In the genomic region with DNA sequence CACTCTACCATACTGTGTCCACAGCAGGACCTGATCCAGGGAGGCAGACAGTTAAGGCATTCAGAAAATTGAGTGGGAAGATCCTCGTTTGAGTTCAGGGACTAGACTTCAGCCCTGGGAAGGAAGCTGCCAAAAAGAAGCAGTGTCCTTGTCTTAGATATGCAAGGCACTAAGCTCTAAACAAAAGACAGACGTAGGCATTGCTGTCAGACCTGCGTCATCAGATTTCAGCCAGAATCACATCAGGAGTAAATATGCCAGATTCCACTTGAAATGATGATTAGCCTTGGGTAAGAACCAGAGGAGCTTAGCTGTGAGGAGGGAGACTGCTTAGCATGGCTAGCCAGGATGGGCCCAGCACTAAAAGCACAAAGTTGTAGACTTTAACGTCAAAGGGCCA, we compare ENCODE assay signal across 22 cellular contexts. TPM values are rescaled to one million over a fixed set of nuclear protein-coding genes. Genes with fewer than 3 reads are reported as not detected.
DNase-seq lines count a peak whose midpoint lies in the region; ATAC-seq, FAIRE-seq and TF ChIP-seq lines count a peak whose summit lies in the region.
"Had no signal": no experiment of that assay in that cellular context is flagged by ENCODE, and none has a peak within 500 bp of the region (broad histone marks: within the 10 kb centered on the region; RNA-seq: fewer than 3 reads in every experiment).

No MANE protein-coding gene starts in this region.

- H3K9ac ChIP-seq in adipocyte (ENCODE audit: low read length) (no peak overlapping the region), trophoblast cell (ENCODE audit: low read length) (no peak overlapping the region)

- H3K79me1 ChIP-seq in trophoblast cell (ENCODE audit: low read length), result no peaks in the 10 kb centered on the region

- H3K4me1 ChIP-seq in adipocyte (ENCODE audit: control insufficient read depth, insufficient read depth, low read length) (no peaks in the 10 kb centered on the region), trophoblast cell (ENCODE audit: control insufficient read depth in 1 of 2, insufficient read depth in 2 of 2, low read length in 2 of 2) (no peaks in the 10 kb centered on the region), small intestine (ENCODE audit: control insufficient read depth in 2 of 2, insufficient read depth in 1 of 2, low read depth in 1 of 2, low read length in 1 of 2) (no peaks in the 10 kb centered on the region)

- no peak overlapping the region for H3K4me2 ChIP-seq in trophoblast cell (ENCODE audit: low read length)

- no peak overlapping the region for H4K91ac ChIP-seq in trophoblast cell (ENCODE audit: low read depth, low read length)

- no peak for TF ChIP-seq CTCF in fibroblast of the aortic adventitia (IDR thresholded peaks at IDR 0.05; ENCODE audit: insufficient read depth, low read length)

- H3K9me3 ChIP-seq in adipocyte (ENCODE audit: control insufficient read depth, low read length) (no peaks in the 10 kb centered on the region), trophoblast cell (ENCODE audit: insufficient read depth, low read depth, low read length) (no peaks in the 10 kb centered on the region), small intestine (ENCODE audit: control insufficient read depth, low read depth) (no peaks in the 10 kb centered on the region)

- no peak overlapping the region for H4K8ac ChIP-seq in trophoblast cell (ENCODE audit: low read depth, low read length)

- H3K27me3 ChIP-seq in adipocyte (replicated peaks; ENCODE audit: control insufficient read depth, insufficient read depth, low read length) (no peaks in the 10 kb centered on the region), trophoblast cell (ENCODE audit: insufficient read depth, low read length) (no peaks in the 10 kb centered on the region), small intestine (ENCODE audit: control insufficient read depth in 2 of 2, insufficient read depth in 2 of 2, low read length in 2 of 2) (no peaks in the 10 kb centered on the region)
- H3K27me3 ChIP-seq: foreskin keratinocyte had no signal

- H4K12ac ChIP-seq in trophoblast cell (ENCODE audit: low read depth, low read length), result no peak overlapping the region

- H2AFZ ChIP-seq in trophoblast cell (ENCODE audit: insufficient read depth, low read length, poor library complexity), result no peak overlapping the region

- no CpG with 5 or more reads among the region's 4 CpGs for WGBS in trophoblast cell (ENCODE audit: extremely low coverage, insufficient coverage, insufficient read length)
- 61 to 74% (median 72%) methylated on average over 4 of the region's 4 CpGs for WGBS in small intestine, 3 donors

- H3K18ac ChIP-seq in trophoblast cell (ENCODE audit: low read length), result no peak overlapping the region

- no peak overlapping the region for H3K23ac ChIP-seq in trophoblast cell (ENCODE audit: low read length)

- no peak overlapping the region for H3K14ac ChIP-seq in trophoblast cell (ENCODE audit: low read length)

- no peak for ATAC-seq in GM18861 (IDR thresholded peaks at IDR 0.05; ENCODE audit: unreplicated experiment)
- ATAC-seq: effector memory CD8-positive, alpha-beta T cell had no signal

- H3K4ac ChIP-seq in trophoblast cell (ENCODE audit: low read depth, low read length), result no peak overlapping the region

- no peak overlapping the region for H2BK5ac ChIP-seq in trophoblast cell (ENCODE audit: low read depth, low read length, poor library complexity)

- H3K4me3 ChIP-seq in adipocyte (ENCODE audit: low read length), result no peak overlapping the region
- H3K4me3 ChIP-seq in fibroblast of the aortic adventitia (ENCODE audit: low read depth, low read length), result no peak overlapping the region
- H3K4me3 ChIP-seq in trophoblast cell (ENCODE audit: low read depth, low read length), result no peak overlapping the region
- H3K4me3 ChIP-seq in small intestine (ENCODE audit: low read depth in 1 of 2, low read length in 2 of 2), result no peak overlapping the region

- no peak overlapping the region for H3K27ac ChIP-seq in trophoblast cell (ENCODE audit: low read depth, low read length)
- H3K27ac ChIP-seq in small intestine (ENCODE audit: low read depth in 1 of 2, low read length in 1 of 2), result no peak overlapping the region
- H3K27ac ChIP-seq: foreskin keratinocyte had no signal

- no peaks in the 10 kb centered on the region for H3K36me3 ChIP-seq in adipocyte (ENCODE audit: control insufficient read depth, insufficient read depth, low read length, severe bottlenecking)
- no peaks in the 10 kb centered on the region for H3K36me3 ChIP-seq in trophoblast cell (ENCODE audit: control insufficient read depth in 1 of 2, insufficient read depth in 2 of 2, low read length in 2 of 2)
- H3K36me3 ChIP-seq in small intestine (ENCODE audit: control insufficient read depth in 2 of 2, insufficient read depth in 2 of 2, low read length in 2 of 2), result no peaks in the 10 kb centered on the region

- no peak overlapping the region for H2BK120ac ChIP-seq in trophoblast cell (ENCODE audit: insufficient read depth, low read length, poor library complexity)

- FAIRE-seq in small intestine (lab: Jason Lieb, UNC), result no peak

- H2BK12ac ChIP-seq in trophoblast cell (ENCODE audit: low read length), result no peak overlapping the region

- DNase-seq in EH (ENCODE audit: low read depth), result peak; percentile 58
- peak; percentile 52 for DNase-seq in adipocyte (ENCODE audit: low read depth)
- peak; percentile 66 for DNase-seq in fibroblast of the aortic adventitia (ENCODE audit: low read depth)
- peak; percentile 32 to 50 for DNase-seq in trophoblast cell
- no peak for DNase-seq in activated CD4-positive, alpha-beta T cell treated with anti-CD3 and anti-CD28 coated beads for 48 hours
- no peak for DNase-seq in small intestine
- DNase-seq in T1000 (lab: John Stamatoyannopoulos, UW), result no peak
- DNase-seq: activated CD4-positive, alpha-beta T cell treated with anti-CD3 and anti-CD28 coated beads, Interleukin-2, amount 10 ng/mL, durations not matched to agents 7 days and 5 days; activated CD8-positive, alpha-beta memory T cell treated with anti-CD3 and anti-CD28 coated beads, Interleukin-2, amount 50 U/mL, for 48 hours; anterior cingulate cortex; CD4-positive, alpha-beta T cell; effector memory CD8-positive, alpha-beta T cell; foreskin keratinocyte; HFFc6; hypothalamus; KBM-7; NCI-H1694 treated with DMSO at 0.1 percent for 48 hours; nephron progenitor cell; posterior cingulate gyrus; RPMI8226 had no signal

- no peaks in the 10 kb centered on the region for H3K79me2 ChIP-seq in trophoblast cell (ENCODE audit: control insufficient read depth, insufficient read depth, low read length, poor library complexity)

- H2AK5ac ChIP-seq in trophoblast cell (ENCODE audit: low read length), result no peak overlapping the region

RNA-seq across cellular contexts. Expression of a gene that starts 56.7 kb away (rescaled TPM):
- 0.45 and 2.8 TPM in 2 replicates for total RNA-seq in fibroblast of the aortic adventitia (ENCODE audit: low replicate concordance)
- 5.6 and 6.8 TPM in 2 replicates for polyA plus RNA-seq in trophoblast cell (2013)
- 10 to 100 TPM in 1 of 3 donors, 1 to 10 TPM in 1, not detected in 1; 1.1 to 13.0 TPM for polyA plus RNA-seq in small intestine
- total RNA-seq: activated CD4-positive, alpha-beta T cell treated with anti-CD3 and anti-CD28 coated beads, Interleukin-2, amount 10 ng/mL, durations not matched to agents 7 days and 5 days; NCI-H460 had no signal

Comparison
In these comparisons a context has a peak if more than half of its experiments do, and no peak if none do; other contexts are left out.
1. DNase-seq: peak in EH (single experiment), adipocyte (single experiment), fibroblast of the aortic adventitia (single experiment) and trophoblast cell (2 of 2); none in activated CD4-positive, alpha-beta T cell treated with anti-CD3 and anti-CD28 coated beads for 48 hours (single experiment), small intestine (single experiment) and T1000 (single experiment).